In genomic region chr14:53217283-53217994, GRCh38 we compare ENCODE assay signal across 8 cellular contexts.
DNase-seq lines count a peak whose midpoint lies in the region; ATAC-seq, FAIRE-seq and TF ChIP-seq lines count a peak whose summit lies in the region.

No MANE protein-coding gene starts in this region.

- H3K27ac ChIP-seq in keratinocyte (ENCODE audit: control insufficient read depth, insufficient read depth, low read length) = no peak overlapping the region

- no peaks in the 10 kb centered on the region for H3K9me3 ChIP-seq in keratinocyte (ENCODE audit: control insufficient read depth, low read depth, low read length)

- FAIRE-seq in keratinocyte (lab: Jason Lieb, UNC) = no peak

- H3K4me1 ChIP-seq in keratinocyte (ENCODE audit: control insufficient read depth, extremely low read depth, insufficient read depth, low read length) = peaks cover 2% of the 10 kb centered on the region

- no peaks in the 10 kb centered on the region for H3K27me3 ChIP-seq in keratinocyte (ENCODE audit: control insufficient read depth, extremely low read depth, insufficient read depth, low read length)

- H3K4me2 ChIP-seq in keratinocyte (ENCODE audit: control insufficient read depth, extremely low read depth, insufficient read depth, low read depth, low read length) = peak overlapping the region; percentile 81

- no peaks in the 10 kb centered on the region for H4K20me1 ChIP-seq in keratinocyte (ENCODE audit: control insufficient read depth, extremely low read depth, insufficient read depth, low read length)

- H3K36me3 ChIP-seq in keratinocyte (ENCODE audit: control insufficient read depth in 2 of 2, extremely low read depth in 1 of 2, insufficient read depth in 2 of 2, low read length in 2 of 2) = no peaks in the 10 kb centered on the region

- in situ Hi-C loops in T47D (cut with HindIII; ENCODE audit: low pct_unique_long_range_greater_than_20kb, low sequenced_read_pairs) = no loop called here

- ATAC-seq in GM18505 (IDR thresholded peaks at IDR 0.05; ENCODE audit: unreplicated experiment) = peak; percentile 100
- ATAC-seq in HG02938 (IDR thresholded peaks at IDR 0.05; ENCODE audit: unreplicated experiment) = peak; percentile 97

- H3K79me2 ChIP-seq in keratinocyte (ENCODE audit: control insufficient read depth, insufficient read depth, low read length) = no peaks in the 10 kb centered on the region

- DNase-seq in 8988T (peak; percentile 50), NCI-H1930 (lab: John Stamatoyannopoulos, UW) (peak; percentile 6 to 31), UCSD-AML1 (lab: John Stamatoyannopoulos, UW; ENCODE audit: unreplicated experiment) (peak; percentile 79), T47D (ENCODE audit: low read depth in 1 of 2, low spot score in 1 of 2) (peak; percentile 74 to 90), keratinocyte (ENCODE audit: low read depth, low spot score) (no peak)
- DNase-seq in stimulated activated CD4-positive, alpha-beta T cell treated with anti-CD3 and anti-CD28 coated beads, Interleukin-1b, Interleukin-23, amount 100 ng/mL, for 24 hours (ENCODE audit: low read depth in 4 of 4, low spot score in 1 of 4) = peak; percentile 35 to 69 (median 50)

- TF ChIP-seq CTCF in keratinocyte (optimal IDR thresholded peaks at IDR 0.05 in 1 of 3, IDR thresholded peaks at IDR 0.05 in 1 of 3, conservative IDR thresholded peaks at IDR 0.05 in 1 of 3; ENCODE audit: extremely low read depth in 1 of 3, insufficient read depth in 2 of 3, low read length in 3 of 3) = peak in 2 of 3 experiments; percentile 21 to 56

- peak overlapping the region; percentile 82 for H2AFZ ChIP-seq in keratinocyte (ENCODE audit: control insufficient read depth, low read length)

- peak; percentile 40 for TF ChIP-seq POLR2A in GM18505 (IDR thresholded peaks at IDR 0.05; ENCODE audit: borderline replicate concordance, extremely low read depth, insufficient read depth, insufficient read length)

- peak overlapping the region; percentile 28 for H3K9ac ChIP-seq in keratinocyte (ENCODE audit: control insufficient read depth, extremely low read depth, insufficient read depth, low read length)

- peak overlapping the region; percentile 55 to 62 (median 59) for H3K4me3 ChIP-seq in keratinocyte (ENCODE audit: control insufficient read depth in 2 of 3, extremely low read depth in 1 of 3, insufficient read depth in 2 of 3, low read depth in 1 of 3, low read length in 3 of 3)

- dilution Hi-C loops in keratinocyte (cut with MboI; ENCODE audit: extremely low pct_ligation_motif_present, low sequenced_read_pairs) = no loop called here

- H3K9me1 ChIP-seq in keratinocyte (ENCODE audit: control insufficient read depth, extremely low read depth, insufficient read depth, low read length) = no peaks in the 10 kb centered on the region
